ENCODE assay signal across 1 cellular context in genomic region chr20:12965880-12966270, GRCh38.
TF ChIP-seq lines count a peak whose summit lies in the region.

No MANE protein-coding gene starts in this region.

TF ChIP-seq in SK-N-SH, 30 proteins besides CTCF, POLR2A, EP300 and RAD21 (continued from another document):
- TF ChIP-seq REST (IDR thresholded peaks at IDR 0.05; ENCODE audit: low read depth, low read length) (no peak), ZBTB33 (IDR thresholded peaks at IDR 0.05; ENCODE audit: borderline replicate concordance, low read depth) (no peak), RFX5 (IDR thresholded peaks at IDR 0.05; ENCODE audit: low read length) (no peak), NFIC (IDR thresholded peaks at IDR 0.05; ENCODE audit: borderline replicate concordance) (no peak), MXI1 (IDR thresholded peaks at IDR 0.05; ENCODE audit: low read depth, low read length) (no peak), IRF3 (IDR thresholded peaks at IDR 0.05; ENCODE audit: low read depth, low read length) (no peak), GATA2 (CRISPR knock-in tag; IDR thresholded peaks at IDR 0.05) (no peak), POLR2AphosphoS5 (IDR thresholded peaks at IDR 0.05; ENCODE audit: low read depth, low read length) (no peak), FOXJ3 (CRISPR knock-in tag; IDR thresholded peaks at IDR 0.05) (no peak), TCF12 (IDR thresholded peaks at IDR 0.05) (no peak), YY1 (IDR thresholded peaks at IDR 0.05; ENCODE audit: low read depth) (no peak), JUND (IDR thresholded peaks at IDR 0.05) (no peak), FOSL2 (IDR thresholded peaks at IDR 0.05; ENCODE audit: borderline replicate concordance, low read depth) (no peak), EZH2phosphoT487 (IDR thresholded peaks at IDR 0.05; ENCODE audit: borderline replicate concordance, low read depth) (no peak), TAF1 (IDR thresholded peaks at IDR 0.05; ENCODE audit: borderline replicate concordance, low read depth, low read length) (no peak)
